ENCODE assay signal across 1 cellular context in the genomic region with DNA sequence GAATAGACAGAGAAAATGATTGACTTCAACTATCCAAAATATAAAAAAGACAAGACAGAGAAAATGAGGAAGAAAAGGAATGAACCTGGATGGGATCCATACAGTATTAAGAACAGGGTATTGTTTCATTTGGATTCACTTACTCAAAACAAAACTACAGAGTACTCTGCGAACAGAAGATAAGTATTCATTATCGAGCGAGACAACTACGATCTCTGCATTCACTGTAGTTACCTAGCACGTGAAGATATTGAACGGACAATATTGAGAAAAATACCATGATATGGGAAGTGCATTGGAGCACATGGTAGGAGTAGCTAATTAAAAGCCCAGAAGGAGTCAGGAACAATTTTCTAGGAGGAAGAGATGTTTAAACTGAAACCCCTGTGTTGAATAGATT.
A peak's percentile ranks its signal among the peaks of the same experiment; 100 is the strongest.
TF ChIP-seq lines count a peak whose summit lies in the region.

No MANE protein-coding gene starts in this region.

TF ChIP-seq in HepG2, 621 proteins besides CTCF, POLR2A, EP300 and RAD21:
- TF ChIP-seq ZNF510 (CRISPR knock-in tag; IDR thresholded peaks at IDR 0.05; ENCODE audit: low read depth) (peak; percentile 45; the same call in 1 of the 2 replicates), ZNF83 (CRISPR knock-in tag; IDR thresholded peaks at IDR 0.05; ENCODE audit: borderline replicate concordance) (no peak), ZNF792 (CRISPR knock-in tag; IDR thresholded peaks at IDR 0.05) (0 out of 2 replicates have a peak, but pooled peaks have one; percentile 27), ZNF883 (CRISPR knock-in tag; IDR thresholded peaks at IDR 0.05; ENCODE audit: not compliant biosample characterization) (no peak), PHB2 (IDR thresholded peaks at IDR 0.05; ENCODE audit: partially characterized antibody) (no peak), ADNP (CRISPR knock-in tag; IDR thresholded peaks at IDR 0.05) (no peak), DNMT3B (CRISPR knock-in tag; conservative IDR thresholded peaks at IDR 0.05) (peak; percentile 31; the same call in 1 of the 2 replicates), NFYC (CRISPR knock-in tag; IDR thresholded peaks at IDR 0.05) (no peak), ZBTB3 (CRISPR knock-in tag; IDR thresholded peaks at IDR 0.05; ENCODE audit: borderline replicate concordance, low read depth) (0 out of 2 replicates have a peak, but pooled peaks have one; percentile 23), KDM5A (IDR thresholded peaks at IDR 0.05; ENCODE audit: borderline replicate concordance, low read length) (peak; percentile 19; the same call in 1 of the 2 replicates), TGIF2 (CRISPR knock-in tag; IDR thresholded peaks at IDR 0.05) (peak; percentile 67; the same call in 1 of the 2 replicates), ZNF790 (CRISPR knock-in tag; IDR thresholded peaks at IDR 0.05; ENCODE audit: borderline replicate concordance) (no peak)
- TF ChIP-seq, protein P1, sequence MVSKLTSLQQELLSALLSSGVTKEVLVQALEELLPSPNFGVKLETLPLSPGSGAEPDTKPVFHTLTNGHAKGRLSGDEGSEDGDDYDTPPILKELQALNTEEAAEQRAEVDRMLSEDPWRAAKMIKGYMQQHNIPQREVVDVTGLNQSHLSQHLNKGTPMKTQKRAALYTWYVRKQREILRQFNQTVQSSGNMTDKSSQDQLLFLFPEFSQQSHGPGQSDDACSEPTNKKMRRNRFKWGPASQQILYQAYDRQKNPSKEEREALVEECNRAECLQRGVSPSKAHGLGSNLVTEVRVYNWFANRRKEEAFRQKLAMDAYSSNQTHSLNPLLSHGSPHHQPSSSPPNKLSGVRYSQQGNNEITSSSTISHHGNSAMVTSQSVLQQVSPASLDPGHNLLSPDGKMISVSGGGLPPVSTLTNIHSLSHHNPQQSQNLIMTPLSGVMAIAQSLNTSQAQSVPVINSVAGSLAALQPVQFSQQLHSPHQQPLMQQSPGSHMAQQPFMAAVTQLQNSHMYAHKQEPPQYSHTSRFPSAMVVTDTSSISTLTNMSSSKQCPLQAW (CRISPR knock-in tag; IDR thresholded peaks at IDR 0.05) = no peak
- TF ChIP-seq, protein P2, sequence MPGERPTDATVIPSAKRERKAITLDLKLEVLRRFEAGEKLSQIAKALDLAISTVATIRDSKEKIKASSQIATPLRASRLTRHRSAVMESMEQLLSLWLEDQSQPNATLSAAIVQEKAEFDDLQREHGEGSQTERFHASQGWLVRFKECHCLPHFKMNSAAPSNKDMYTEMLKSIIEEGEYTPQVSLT (CRISPR knock-in tag; IDR thresholded peaks at IDR 0.05; ENCODE audit: borderline replicate concordance, low read depth) = no peak
- TF ChIP-seq, protein P3, sequence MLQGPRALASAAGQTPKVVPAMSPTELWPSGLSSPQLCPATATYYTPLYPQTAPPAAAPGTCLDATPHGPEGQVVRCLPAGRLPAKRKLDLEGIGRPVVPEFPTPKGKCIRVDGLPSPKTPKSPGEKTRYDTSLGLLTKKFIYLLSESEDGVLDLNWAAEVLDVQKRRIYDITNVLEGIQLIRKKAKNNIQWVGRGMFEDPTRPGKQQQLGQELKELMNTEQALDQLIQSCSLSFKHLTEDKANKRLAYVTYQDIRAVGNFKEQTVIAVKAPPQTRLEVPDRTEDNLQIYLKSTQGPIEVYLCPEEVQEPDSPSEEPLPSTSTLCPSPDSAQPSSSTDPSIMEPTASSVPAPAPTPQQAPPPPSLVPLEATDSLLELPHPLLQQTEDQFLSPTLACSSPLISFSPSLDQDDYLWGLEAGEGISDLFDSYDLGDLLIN (CRISPR knock-in tag; IDR thresholded peaks at IDR 0.05; ENCODE audit: borderline replicate concordance) = no peak
- TF ChIP-seq, protein P4, sequence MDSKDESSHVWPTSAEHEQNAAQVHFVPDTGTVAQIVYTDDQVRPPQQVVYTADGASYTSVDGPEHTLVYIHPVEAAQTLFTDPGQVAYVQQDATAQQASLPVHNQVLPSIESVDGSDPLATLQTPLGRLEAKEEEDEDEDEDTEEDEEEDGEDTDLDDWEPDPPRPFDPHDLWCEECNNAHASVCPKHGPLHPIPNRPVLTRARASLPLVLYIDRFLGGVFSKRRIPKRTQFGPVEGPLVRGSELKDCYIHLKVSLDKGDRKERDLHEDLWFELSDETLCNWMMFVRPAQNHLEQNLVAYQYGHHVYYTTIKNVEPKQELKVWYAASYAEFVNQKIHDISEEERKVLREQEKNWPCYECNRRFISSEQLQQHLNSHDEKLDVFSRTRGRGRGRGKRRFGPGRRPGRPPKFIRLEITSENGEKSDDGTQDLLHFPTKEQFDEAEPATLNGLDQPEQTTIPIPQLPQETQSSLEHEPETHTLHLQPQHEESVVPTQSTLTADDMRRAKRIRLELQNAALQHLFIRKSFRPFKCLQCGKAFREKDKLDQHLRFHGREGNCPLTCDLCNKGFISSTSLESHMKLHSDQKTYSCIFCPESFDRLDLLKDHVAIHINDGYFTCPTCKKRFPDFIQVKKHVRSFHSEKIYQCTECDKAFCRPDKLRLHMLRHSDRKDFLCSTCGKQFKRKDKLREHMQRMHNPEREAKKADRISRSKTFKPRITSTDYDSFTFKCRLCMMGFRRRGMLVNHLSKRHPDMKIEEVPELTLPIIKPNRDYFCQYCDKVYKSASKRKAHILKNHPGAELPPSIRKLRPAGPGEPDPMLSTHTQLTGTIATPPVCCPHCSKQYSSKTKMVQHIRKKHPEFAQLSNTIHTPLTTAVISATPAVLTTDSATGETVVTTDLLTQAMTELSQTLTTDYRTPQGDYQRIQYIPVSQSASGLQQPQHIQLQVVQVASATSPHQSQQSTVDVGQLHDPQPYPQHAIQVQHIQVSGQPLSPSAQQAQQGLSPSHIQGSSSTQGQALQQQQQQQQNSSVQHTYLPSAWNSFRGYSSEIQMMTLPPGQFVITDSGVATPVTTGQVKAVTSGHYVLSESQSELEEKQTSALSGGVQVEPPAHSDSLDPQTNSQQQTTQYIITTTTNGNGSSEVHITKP (CRISPR knock-in tag; IDR thresholded peaks at IDR 0.05; ENCODE audit: low read depth) = no peak
- TF ChIP-seq, protein P5, sequence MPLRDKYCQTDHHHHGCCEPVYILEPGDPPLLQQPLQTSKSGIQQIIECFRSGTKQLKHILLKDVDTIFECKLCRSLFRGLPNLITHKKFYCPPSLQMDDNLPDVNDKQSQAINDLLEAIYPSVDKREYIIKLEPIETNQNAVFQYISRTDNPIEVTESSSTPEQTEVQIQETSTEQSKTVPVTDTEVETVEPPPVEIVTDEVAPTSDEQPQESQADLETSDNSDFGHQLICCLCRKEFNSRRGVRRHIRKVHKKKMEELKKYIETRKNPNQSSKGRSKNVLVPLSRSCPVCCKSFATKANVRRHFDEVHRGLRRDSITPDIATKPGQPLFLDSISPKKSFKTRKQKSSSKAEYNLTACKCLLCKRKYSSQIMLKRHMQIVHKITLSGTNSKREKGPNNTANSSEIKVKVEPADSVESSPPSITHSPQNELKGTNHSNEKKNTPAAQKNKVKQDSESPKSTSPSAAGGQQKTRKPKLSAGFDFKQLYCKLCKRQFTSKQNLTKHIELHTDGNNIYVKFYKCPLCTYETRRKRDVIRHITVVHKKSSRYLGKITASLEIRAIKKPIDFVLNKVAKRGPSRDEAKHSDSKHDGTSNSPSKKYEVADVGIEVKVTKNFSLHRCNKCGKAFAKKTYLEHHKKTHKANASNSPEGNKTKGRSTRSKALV (CRISPR knock-in tag; IDR thresholded peaks at IDR 0.05) = no peak
- TF ChIP-seq, protein P6, sequence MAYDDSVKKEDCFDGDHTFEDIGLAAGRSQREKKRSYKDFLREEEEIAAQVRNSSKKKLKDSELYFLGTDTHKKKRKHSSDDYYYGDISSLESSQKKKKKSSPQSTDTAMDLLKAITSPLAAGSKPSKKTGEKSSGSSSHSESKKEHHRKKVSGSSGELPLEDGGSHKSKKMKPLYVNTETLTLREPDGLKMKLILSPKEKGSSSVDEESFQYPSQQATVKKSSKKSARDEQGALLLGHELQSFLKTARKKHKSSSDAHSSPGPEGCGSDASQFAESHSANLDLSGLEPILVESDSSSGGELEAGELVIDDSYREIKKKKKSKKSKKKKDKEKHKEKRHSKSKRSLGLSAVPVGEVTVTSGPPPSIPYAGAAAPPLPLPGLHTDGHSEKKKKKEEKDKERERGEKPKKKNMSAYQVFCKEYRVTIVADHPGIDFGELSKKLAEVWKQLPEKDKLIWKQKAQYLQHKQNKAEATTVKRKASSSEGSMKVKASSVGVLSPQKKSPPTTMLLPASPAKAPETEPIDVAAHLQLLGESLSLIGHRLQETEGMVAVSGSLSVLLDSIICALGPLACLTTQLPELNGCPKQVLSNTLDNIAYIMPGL (CRISPR knock-in tag; IDR thresholded peaks at IDR 0.05; ENCODE audit: borderline replicate concordance in 1 of 2, low read depth in 1 of 2) = no peak
- TF ChIP-seq, protein P7, sequence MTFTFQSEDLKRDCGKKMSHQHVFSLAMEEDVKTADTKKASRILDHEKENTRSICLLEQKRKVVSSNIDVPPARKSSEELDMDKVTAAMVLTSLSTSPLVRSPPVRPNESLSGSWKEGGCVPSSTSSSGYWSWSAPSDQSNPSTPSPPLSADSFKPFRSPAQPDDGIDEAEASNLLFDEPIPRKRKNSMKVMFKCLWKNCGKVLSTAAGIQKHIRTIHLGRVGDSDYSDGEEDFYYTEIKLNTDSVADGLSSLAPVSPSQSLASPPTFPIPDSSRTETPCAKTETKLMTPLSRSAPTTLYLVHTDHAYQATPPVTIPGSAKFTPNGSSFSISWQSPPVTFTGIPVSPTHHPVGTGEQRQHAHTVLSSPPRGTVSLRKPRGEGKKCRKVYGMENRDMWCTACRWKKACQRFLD (CRISPR knock-in tag; IDR thresholded peaks at IDR 0.05; ENCODE audit: borderline replicate concordance) = no peak
